In the genomic region with DNA sequence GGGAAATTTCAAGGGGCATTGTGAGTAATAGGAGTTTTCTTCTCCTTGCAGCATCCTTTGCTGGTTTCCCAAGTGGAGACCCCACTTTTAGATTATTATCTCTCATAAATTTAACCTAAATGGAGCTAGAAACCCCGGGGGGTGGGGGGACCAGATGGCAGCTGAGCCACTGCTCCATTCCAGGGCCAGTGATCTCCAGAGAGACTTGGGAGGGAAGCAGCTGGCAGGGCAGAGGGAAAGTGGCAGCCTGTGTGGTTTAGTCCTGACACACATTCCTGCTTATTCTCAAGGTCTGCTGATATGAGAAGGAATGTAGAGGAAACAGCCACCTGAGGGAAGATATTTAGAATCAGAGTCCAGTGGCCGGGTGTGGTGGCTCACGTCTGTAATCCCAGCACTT, we compare ENCODE assay signal across 21 cellular contexts. TPM values are rescaled to one million over a fixed set of nuclear protein-coding genes. Genes with fewer than 3 reads are reported as not detected.
"Had no signal": no experiment of that assay in that cellular context is flagged by ENCODE, and none has a peak within 500 bp of the region (broad histone marks: within the 10 kb centered on the region; RNA-seq: fewer than 3 reads in every experiment).

No MANE protein-coding gene starts in this region.

- DNase-seq: activated B cell treated with CpG ODN at 0.5 μM for 24 hours; activated CD4-positive, alpha-beta memory T cell treated with anti-CD3 and anti-CD28 coated beads, Interleukin-2, amount 10 ng/mL, durations not matched to agents 7 days and 5 days; activated CD4-positive, alpha-beta T cell treated with anti-CD3 and anti-CD28 coated beads for 48 hours; activated CD8-positive, alpha-beta memory T cell treated with anti-CD3 and anti-CD28 coated beads, Interleukin-2, amount 10 ng/mL, durations not matched to agents 7 days and 5 days; activated naive CD8-positive, alpha-beta T cell treated with anti-CD3 and anti-CD28 coated beads, Interleukin-2, amount 10 ng/mL, durations not matched to agents 7 days and 5 days; brain microvascular endothelial cell; central memory CD4-positive, alpha-beta T cell; foreskin keratinocyte; hypothalamus; kidney; nephron progenitor cell; nucleus accumbens; posterior cingulate gyrus; transverse colon had no signal

RNA-seq across cellular contexts. Expression of a gene that starts 16.3 kb away (rescaled TPM):
- total RNA-seq: activated B cell treated with CpG ODN at 0.5 μM for 24 hours; activated CD8-positive, alpha-beta memory T cell treated with anti-CD3 and anti-CD28 coated beads, Interleukin-2, amount 10 ng/mL, durations not matched to agents 7 days and 5 days; fibroblast of lung; foreskin keratinocyte had no signal

RNA-seq across cellular contexts. Expression of a gene that starts 36.9 kb away (rescaled TPM):
- total RNA-seq: activated B cell treated with CpG ODN at 0.5 μM for 24 hours; activated CD4-positive, alpha-beta memory T cell treated with anti-CD3 and anti-CD28 coated beads, Interleukin-2, amount 10 ng/mL, durations not matched to agents 7 days and 5 days; activated CD8-positive, alpha-beta memory T cell treated with anti-CD3 and anti-CD28 coated beads, Interleukin-2, amount 10 ng/mL, durations not matched to agents 7 days and 5 days; activated naive CD8-positive, alpha-beta T cell treated with anti-CD3 and anti-CD28 coated beads, Interleukin-2, amount 10 ng/mL, durations not matched to agents 7 days and 5 days; epithelial cell of proximal tubule; fibroblast of lung; foreskin keratinocyte; kidney; lung; mesothelial cell of epicardium; right atrium auricular region; skeletal muscle tissue; transverse colon; vagina had no signal
